21 cellular contexts compared by ENCODE assay signal in genomic region chr6:169908403-169908933, GRCh38.
"Had no signal": no experiment of that assay in that cellular context is flagged by ENCODE, and none has a peak within 500 bp of the region (broad histone marks: within the 10 kb centered on the region; RNA-seq: fewer than 3 reads in every experiment).

No MANE protein-coding gene starts in this region.

- H3K9me3 ChIP-seq: SJCRH30 had no signal

- H3K27ac ChIP-seq: RWPE1, SJCRH30 had no signal

- H3K4me1 ChIP-seq: SJCRH30 had no signal

- DNase-seq: KBM-7, MV-4-11, NCI-H1048, NCI-H1105, NCI-H1417, NCI-H1436 treated with DMSO at 0.1 percent for 48 hours, NCI-H1694, NCI-H187 treated with DMSO at 0.1 percent for 48 hours, NCI-H2029 treated with DMSO at 0.1 percent for 48 hours, NCI-H2171 treated with DMSO at 0.1 percent for 48 hours, NCI-H2227 treated with DMSO at 0.1 percent for 48 hours, NCI-H510A, NCI-H524 treated with DMSO at 0.1 percent for 48 hours, NCI-H69, NCI-H774, PC-3, SHP77 treated with DMSO at 0.1 percent for 48 hours, SJCRH30 had no signal

- H3K36me3 ChIP-seq: SJCRH30 had no signal

- ATAC-seq: Panc1, PC-3, SK-N-SH treated with all-trans-retinoic acid at 6 μM for 48 hours had no signal

- H3K27me3 ChIP-seq: SJCRH30 had no signal

- H3K4me3 ChIP-seq: SJCRH30 had no signal
